32 cellular contexts compared by ENCODE assay signal in the genomic region with DNA sequence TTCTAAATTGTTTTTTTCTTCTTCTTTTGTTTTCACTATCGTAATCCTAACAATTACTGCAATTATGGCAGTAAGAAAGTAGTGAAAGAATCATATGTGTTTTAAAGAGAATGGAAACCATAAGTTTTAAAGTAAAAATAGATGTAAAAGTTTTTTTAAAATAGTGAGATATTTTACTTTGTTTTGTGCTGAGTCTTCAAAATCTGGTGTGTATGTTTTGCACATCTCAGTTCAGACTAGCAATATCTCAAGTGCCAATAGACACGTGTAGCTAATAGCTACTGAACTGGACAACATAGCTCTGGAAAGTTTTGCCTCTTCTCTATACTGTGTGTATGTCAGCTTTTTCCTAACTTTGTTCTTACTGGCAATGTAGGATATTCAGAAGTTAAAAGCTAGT. TPM values are rescaled to one million over a fixed set of nuclear protein-coding genes. Genes with fewer than 3 reads are reported as not detected.
"Had no signal": no experiment of that assay in that cellular context is flagged by ENCODE, and none has a peak within 500 bp of the region (broad histone marks: within the 10 kb centered on the region; RNA-seq: fewer than 3 reads in every experiment).

No MANE protein-coding gene starts in this region.

- DNase-seq: activated CD4-positive, alpha-beta T cell treated with anti-CD3 and anti-CD28 coated beads for 36 hours; activated CD4-positive, alpha-beta T cell treated with anti-CD3 and anti-CD28 coated beads, Interleukin-2, amount 10 ng/mL, durations not matched to agents 7 days and 5 days; activated CD4-positive, alpha-beta T cell treated with anti-CD3 and anti-CD28 coated beads, Interleukin-2, amount 50 U/mL, for 48 hours; activated CD4-positive, CD25-positive, alpha-beta regulatory T cell; activated CD4-positive, CD25-positive, alpha-beta regulatory T cell treated with anti-CD3 and anti-CD28 coated beads, Interleukin-2, amount 50 U/mL, for 72 hours; activated CD8-positive, alpha-beta memory T cell treated with anti-CD3 and anti-CD28 coated beads for 24 hours; activated CD8-positive, alpha-beta T cell treated with anti-CD3 and anti-CD28 coated beads for 36 hours; activated effector memory CD4-positive, alpha-beta T cell treated with anti-CD3 and anti-CD28 coated beads, Interleukin-2, amount 50 U/mL, for 16 hours; activated naive CD4-positive, alpha-beta T cell treated with anti-CD3 and anti-CD28 coated beads for 36 hours; activated naive CD8-positive, alpha-beta T cell treated with anti-CD3 and anti-CD28 coated beads for 36 hours; activated naive CD8-positive, alpha-beta T cell treated with anti-CD3 and anti-CD28 coated beads, Interleukin-2, amount 50 U/mL, for 24 hours; activated T-cell treated with anti-CD3 and anti-CD28 coated beads, Interleukin-2, amount 50 U/mL, for 1 hour; activated T-cell treated with anti-CD3 and anti-CD28 coated beads, Interleukin-2, amount 50 U/mL, for 48 hours; adrenal gland; amygdala; aorta; body of pancreas; caudate nucleus; cortex of kidney; dermis blood vessel endothelial cell; effector CD8-positive, alpha-beta T cell; esophagus squamous epithelium; foreskin melanocyte; head of caudate nucleus; T-helper 2 cell had no signal

- H3K4me1 Mint-ChIP-seq: activated CD4-positive, alpha-beta T cell treated with anti-CD3 and anti-CD28 coated beads for 36 hours; activated CD4-positive, alpha-beta T cell treated with anti-CD3 and anti-CD28 coated beads, Interleukin-2, amount 10 ng/mL, durations not matched to agents 7 days and 5 days; activated naive CD4-positive, alpha-beta T cell treated with anti-CD3 and anti-CD28 coated beads, Interleukin-2, amount 50 U/mL, for 24 hours; activated naive CD8-positive, alpha-beta T cell treated with anti-CD3 and anti-CD28 coated beads for 36 hours; activated naive CD8-positive, alpha-beta T cell treated with anti-CD3 and anti-CD28 coated beads, Interleukin-2, amount 50 U/mL, for 24 hours had no signal

- H3K27ac ChIP-seq: adrenal gland, body of pancreas, epithelial cell of prostate, esophagus squamous epithelium, gastroesophageal sphincter had no signal

- ATAC-seq: activated CD4-positive, alpha-beta T cell treated with anti-CD3 and anti-CD28 coated beads for 36 hours; activated CD8-positive, alpha-beta T cell treated with anti-CD3 and anti-CD28 coated beads for 36 hours; activated naive CD8-positive, alpha-beta T cell treated with anti-CD3 and anti-CD28 coated beads, Interleukin-2, amount 50 U/mL, for 24 hours; body of pancreas; gastroesophageal sphincter had no signal

- H3K4me1 ChIP-seq: body of pancreas, esophagus squamous epithelium, gastroesophageal sphincter had no signal

- H3K27ac Mint-ChIP-seq: activated CD4-positive, alpha-beta T cell treated with anti-CD3 and anti-CD28 coated beads for 36 hours; activated CD4-positive, alpha-beta T cell treated with anti-CD3 and anti-CD28 coated beads, Interleukin-2, amount 10 ng/mL, durations not matched to agents 7 days and 5 days; activated CD8-positive, alpha-beta T cell treated with anti-CD3 and anti-CD28 coated beads for 36 hours; activated naive CD4-positive, alpha-beta T cell treated with anti-CD3 and anti-CD28 coated beads for 36 hours; activated naive CD4-positive, alpha-beta T cell treated with anti-CD3 and anti-CD28 coated beads, Interleukin-2, amount 50 U/mL, for 24 hours; activated naive CD8-positive, alpha-beta T cell treated with anti-CD3 and anti-CD28 coated beads for 36 hours; activated naive CD8-positive, alpha-beta T cell treated with anti-CD3 and anti-CD28 coated beads, Interleukin-2, amount 50 U/mL, for 24 hours; activated T-helper 1 cell treated with anti-CD3 and anti-CD28 coated beads, Interleukin-12 subunit alpha, Interleukin-12 subunit beta, Interleukin-2, Interleukin-4 antibody, amounts not matched to agents 30 ng/mL and 10 ng/mL and 1 ng/mL, durations not matched to agents 14 hours and 24 hours and 36 hours; activated T-helper 2 cell treated with anti-CD3 and anti-CD28 coated beads, Interferon-gamma antibody, Interleukin-2, Interleukin-4, amounts not matched to agents 10 μg/mL and 5 μg/mL and 100 μg/mL, durations not matched to agents 14 hours and 24 hours and 36 hours had no signal

- H3K9me3 ChIP-seq: adrenal gland, body of pancreas, esophagus squamous epithelium, gastroesophageal sphincter had no signal

- H3K36me3 ChIP-seq: adrenal gland, esophagus squamous epithelium, gastroesophageal sphincter had no signal

- H3K27me3 ChIP-seq: adrenal gland, body of pancreas, esophagus squamous epithelium, gastroesophageal sphincter had no signal

- H3K9me3 Mint-ChIP-seq: activated CD4-positive, alpha-beta T cell treated with anti-CD3 and anti-CD28 coated beads, Interleukin-2, amount 10 ng/mL, durations not matched to agents 7 days and 5 days; activated CD8-positive, alpha-beta T cell treated with anti-CD3 and anti-CD28 coated beads for 36 hours; activated naive CD4-positive, alpha-beta T cell treated with anti-CD3 and anti-CD28 coated beads for 36 hours; activated naive CD4-positive, alpha-beta T cell treated with anti-CD3 and anti-CD28 coated beads, Interleukin-2, amount 50 U/mL, for 24 hours; activated naive CD8-positive, alpha-beta T cell treated with anti-CD3 and anti-CD28 coated beads for 36 hours; activated naive CD8-positive, alpha-beta T cell treated with anti-CD3 and anti-CD28 coated beads, Interleukin-2, amount 50 U/mL, for 24 hours; activated T-helper 1 cell treated with anti-CD3 and anti-CD28 coated beads, Interleukin-12 subunit alpha, Interleukin-12 subunit beta, Interleukin-2, Interleukin-4 antibody, amounts not matched to agents 30 ng/mL and 10 ng/mL and 1 ng/mL, durations not matched to agents 14 hours and 24 hours and 36 hours; activated T-helper 2 cell treated with anti-CD3 and anti-CD28 coated beads, Interferon-gamma antibody, Interleukin-2, Interleukin-4, amounts not matched to agents 10 μg/mL and 5 μg/mL and 100 μg/mL, durations not matched to agents 14 hours and 24 hours and 36 hours had no signal

- H3K4me3 ChIP-seq: adrenal gland, body of pancreas, esophagus squamous epithelium, gastroesophageal sphincter had no signal

- H3K27me3 Mint-ChIP-seq: activated CD4-positive, alpha-beta T cell treated with anti-CD3 and anti-CD28 coated beads, Interleukin-2, amount 10 ng/mL, durations not matched to agents 7 days and 5 days; activated CD8-positive, alpha-beta T cell treated with anti-CD3 and anti-CD28 coated beads for 36 hours; activated naive CD8-positive, alpha-beta T cell treated with anti-CD3 and anti-CD28 coated beads for 36 hours; activated naive CD8-positive, alpha-beta T cell treated with anti-CD3 and anti-CD28 coated beads, Interleukin-2, amount 50 U/mL, for 24 hours had no signal

- H3K36me3 Mint-ChIP-seq: activated naive CD4-positive, alpha-beta T cell treated with anti-CD3 and anti-CD28 coated beads, Interleukin-2, amount 50 U/mL, for 24 hours; activated naive CD8-positive, alpha-beta T cell treated with anti-CD3 and anti-CD28 coated beads for 36 hours had no signal

- H3K4me3 Mint-ChIP-seq: activated CD4-positive, alpha-beta T cell treated with anti-CD3 and anti-CD28 coated beads for 36 hours; activated CD4-positive, alpha-beta T cell treated with anti-CD3 and anti-CD28 coated beads, Interleukin-2, amount 10 ng/mL, durations not matched to agents 7 days and 5 days; activated CD8-positive, alpha-beta T cell treated with anti-CD3 and anti-CD28 coated beads for 36 hours; activated naive CD4-positive, alpha-beta T cell treated with anti-CD3 and anti-CD28 coated beads for 36 hours; activated naive CD4-positive, alpha-beta T cell treated with anti-CD3 and anti-CD28 coated beads, Interleukin-2, amount 50 U/mL, for 24 hours; activated naive CD8-positive, alpha-beta T cell treated with anti-CD3 and anti-CD28 coated beads for 36 hours; activated naive CD8-positive, alpha-beta T cell treated with anti-CD3 and anti-CD28 coated beads, Interleukin-2, amount 50 U/mL, for 24 hours; activated T-helper 1 cell treated with anti-CD3 and anti-CD28 coated beads, Interleukin-12 subunit alpha, Interleukin-12 subunit beta, Interleukin-2, Interleukin-4 antibody, amounts not matched to agents 30 ng/mL and 10 ng/mL and 1 ng/mL, durations not matched to agents 14 hours and 24 hours and 36 hours had no signal

RNA-seq across cellular contexts. Expression of a gene that starts 45.0 kb away (rescaled TPM):
- total RNA-seq: activated CD4-positive, alpha-beta T cell treated with anti-CD3 and anti-CD28 coated beads for 36 hours; activated CD4-positive, alpha-beta T cell treated with anti-CD3 and anti-CD28 coated beads, Interleukin-2, amount 10 ng/mL, durations not matched to agents 7 days and 5 days; activated CD8-positive, alpha-beta T cell treated with anti-CD3 and anti-CD28 coated beads for 36 hours; activated naive CD4-positive, alpha-beta T cell treated with anti-CD3 and anti-CD28 coated beads for 36 hours; activated naive CD8-positive, alpha-beta T cell treated with anti-CD3 and anti-CD28 coated beads for 36 hours; activated T-helper 1 cell treated with anti-CD3 and anti-CD28 coated beads, Interleukin-12 subunit alpha, Interleukin-12 subunit beta, Interleukin-2, Interleukin-4 antibody, amounts not matched to agents 30 ng/mL and 10 ng/mL and 1 ng/mL, durations not matched to agents 14 hours and 24 hours and 36 hours; activated T-helper 2 cell treated with anti-CD3 and anti-CD28 coated beads, Interferon-gamma antibody, Interleukin-2, Interleukin-4, amounts not matched to agents 10 μg/mL and 5 μg/mL and 100 μg/mL, durations not matched to agents 14 hours and 24 hours and 36 hours; endothelial cell of umbilical vein; T-helper 1 cell treated with Interleukin-12 subunit alpha and Interleukin-12 subunit beta and Interleukin-4 antibody, amounts not matched to agents 30 ng/mL and 1 ng/mL, for 36 hours had no signal
